In the genomic region with DNA sequence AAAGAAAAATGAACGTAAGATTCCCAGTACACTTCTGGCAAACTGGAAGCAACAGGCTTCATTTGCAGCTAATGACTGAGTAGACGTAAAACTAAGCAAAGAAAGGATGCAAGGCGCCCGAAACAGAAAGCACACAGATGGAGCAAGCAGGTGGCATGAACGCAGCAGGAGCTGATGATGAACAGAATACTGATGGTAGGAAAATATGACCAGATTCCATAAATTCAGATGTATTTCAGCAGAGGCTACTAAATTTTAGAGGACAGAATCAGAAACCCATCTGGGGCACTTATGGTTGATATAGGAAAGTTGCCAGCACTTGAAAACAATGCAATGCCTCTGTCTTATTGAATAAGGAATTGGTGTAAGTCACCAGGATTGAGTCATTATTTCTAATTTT, we compare ENCODE assay signal across 22 cellular contexts.
DNase-seq lines count a peak whose midpoint lies in the region; ATAC-seq and TF ChIP-seq lines count a peak whose summit lies in the region.
"Had no signal": no experiment of that assay in that cellular context is flagged by ENCODE, and none has a peak within 500 bp of the region (broad histone marks: within the 10 kb centered on the region; RNA-seq: fewer than 3 reads in every experiment).

No MANE protein-coding gene starts in this region.

- CTCF ChIA-PET in SK-N-SH (lab: Yijun Ruan, JAX) = interaction anchor here (1.4 kb wide), 1 partner anchor 12 kb away, joined by 4 read pairs; no protein-coding TSS in a partner anchor

- no peaks in the 10 kb centered on the region for H3K36me3 ChIP-seq in SK-N-SH (replicated peaks in 1 of 2; ENCODE audit: control insufficient read depth in 1 of 2, insufficient read depth in 2 of 2, low read length in 1 of 2)
- H3K36me3 ChIP-seq: SJSA1 had no signal

- H2AFZ ChIP-seq in SK-N-SH (ENCODE audit: low read depth) = no peak overlapping the region

- no peaks in the 10 kb centered on the region for H3K79me2 ChIP-seq in SK-N-SH (ENCODE audit: insufficient read depth)

- no peaks in the 10 kb centered on the region for H3K27me3 ChIP-seq in SK-N-SH (ENCODE audit: insufficient read depth)
- H3K27me3 ChIP-seq: SJSA1 had no signal

- no peak for ATAC-seq in SK-N-SH treated with all-trans-retinoic acid at 6 μM for 48 hours
- no peak for ATAC-seq in stimulated activated naive CD8-positive, alpha-beta T cell treated with anti-CD3 and anti-CD28 coated beads, Interleukin-15, amount 100 ng/mL, for 72 hours
- ATAC-seq: GM12878, HepG2, K562, Right ventricle myocardium inferior, T-helper 17 cell had no signal

- no peaks in the 10 kb centered on the region for H3K27me3 Mint-ChIP-seq in stimulated activated naive CD8-positive, alpha-beta T cell treated with anti-CD3 and anti-CD28 coated beads, Interleukin-15, amount 100 ng/mL, for 72 hours
- H3K27me3 Mint-ChIP-seq: T-helper 17 cell had no signal

- no peaks in the 10 kb centered on the region for H3K9me2 ChIP-seq in SK-N-SH

- no peaks in the 10 kb centered on the region for H3F3A ChIP-seq in SK-N-SH (replicated peaks; ENCODE audit: insufficient read depth)

- no peak for TF ChIP-seq EP300 in SK-N-SH (IDR thresholded peaks at IDR 0.05; ENCODE audit: borderline replicate concordance in 1 of 2, low read depth in 1 of 2, low read length in 1 of 2)

- H3K27ac Mint-ChIP-seq in stimulated activated naive CD8-positive, alpha-beta T cell treated with anti-CD3 and anti-CD28 coated beads, Interleukin-15, amount 100 ng/mL, for 72 hours = no peak overlapping the region
- H3K27ac Mint-ChIP-seq: T-helper 17 cell had no signal

- no peak overlapping the region for H3K9ac ChIP-seq in SK-N-SH

- no peak for TF ChIP-seq CTCF in SK-N-SH (IDR thresholded peaks at IDR 0.05)

- H3K9me3 ChIP-seq in SK-N-SH = no peaks in the 10 kb centered on the region

- no peak overlapping the region for H3K4me2 ChIP-seq in SK-N-SH

- POLR2A ChIA-PET in SK-N-SH (lab: Yijun Ruan, JAX) = no interaction called here

- H3K4me1 Mint-ChIP-seq in stimulated activated naive CD8-positive, alpha-beta T cell treated with anti-CD3 and anti-CD28 coated beads, Interleukin-15, amount 100 ng/mL, for 72 hours = no peaks in the 10 kb centered on the region
- H3K4me1 Mint-ChIP-seq: T-helper 17 cell had no signal

- peaks cover 0 to 6% of the 10 kb centered on the region in 2 donors for H3K9me3 Mint-ChIP-seq in stimulated activated naive CD8-positive, alpha-beta T cell treated with anti-CD3 and anti-CD28 coated beads, Interleukin-15, amount 100 ng/mL, for 72 hours

- no peak overlapping the region for H3K4me3 Mint-ChIP-seq in stimulated activated naive CD8-positive, alpha-beta T cell treated with anti-CD3 and anti-CD28 coated beads, Interleukin-15, amount 100 ng/mL, for 72 hours
- H3K4me3 Mint-ChIP-seq: T-helper 17 cell had no signal

- no peak overlapping the region for H3K4me3 ChIP-seq in SK-N-SH (ENCODE audit: low read depth in 2 of 2, low read length in 1 of 2)
- H3K4me3 ChIP-seq: GM12878, K562, SJSA1 had no signal

- DNase-seq in SK-N-SH = no peak
- peak; percentile 47 to 55 for DNase-seq in NCI-H1930 (lab: John Stamatoyannopoulos, UW)
- peak; percentile 34 for DNase-seq in NCI-H774 (lab: John Stamatoyannopoulos, UW)
- DNase-seq in retina = peak; percentile 4
- DNase-seq in NCI-H526 (lab: John Stamatoyannopoulos, UW) = no peak
- DNase-seq in cortex of kidney (lab: John Stamatoyannopoulos, UW) = no peak
- no peak for DNase-seq in stimulated activated naive CD8-positive, alpha-beta T cell treated with anti-CD3 and anti-CD28 coated beads, Interleukin-15, amount 100 ng/mL, for 72 hours
- DNase-seq: AML-193; DMS79; NCI-H1092; NCI-H2029; NCI-H345; NCI-H524 treated with DMSO at 0.1 percent for 48 hours; NK-92 treated with Interleukin-12 subunit alpha and Interleukin-12 subunit beta, amount 100 ng/mL, for 24 hours; T-helper 17 cell had no signal

- H3K27ac ChIP-seq in SK-N-SH (ENCODE audit: low read depth in 2 of 2, low read length in 1 of 2) = no peak overlapping the region
- H3K27ac ChIP-seq: C4-2B, SJSA1 had no signal

- WGBS in SK-N-SH (ENCODE audit: low lambda C conversion rate) = 60% methylated on average over 5 of the region's 5 CpGs

- no peaks in the 10 kb centered on the region for H4K20me1 ChIP-seq in SK-N-SH (ENCODE audit: insufficient read depth)

- TF ChIP-seq RAD21 in SK-N-SH (IDR thresholded peaks at IDR 0.05; ENCODE audit: low read length) = no peak

- H3K4me1 ChIP-seq in SK-N-SH (ENCODE audit: control insufficient read depth in 1 of 2, insufficient read depth in 2 of 2, low read depth in 1 of 2, low read length in 1 of 2) = no peaks in the 10 kb centered on the region; a peak in 1 of 4 replicates
- H3K4me1 ChIP-seq: SJSA1 had no signal

TF ChIP-seq in SK-N-SH treated with all-trans-retinoic acid at 6 μM for 48 hours, 23 proteins besides CTCF, POLR2A, EP300 and RAD21:
- TF ChIP-seq PPARA (CRISPR knock-in tag; IDR thresholded peaks at IDR 0.05; ENCODE audit: borderline replicate concordance) (no peak), ISL1 (CRISPR knock-in tag; IDR thresholded peaks at IDR 0.05) (peak; percentile 78)
TF ChIP-seq in SK-N-SH treated with all-trans-retinoic acid at 6 μM for 48 hours: peak in this region for 1.

TF ChIP-seq in SK-N-SH, 30 proteins besides CTCF, POLR2A, EP300 and RAD21:
- no peak for TF ChIP-seq TEAD4 (IDR thresholded peaks at IDR 0.05; ENCODE audit: borderline replicate concordance, insufficient read depth)
- no peak for TF ChIP-seq CHD2 (IDR thresholded peaks at IDR 0.05; ENCODE audit: low read length, partially characterized antibody)
- TF ChIP-seq FOSL2 (IDR thresholded peaks at IDR 0.05; ENCODE audit: borderline replicate concordance, low read depth) = no peak
- TF ChIP-seq, protein P1, sequence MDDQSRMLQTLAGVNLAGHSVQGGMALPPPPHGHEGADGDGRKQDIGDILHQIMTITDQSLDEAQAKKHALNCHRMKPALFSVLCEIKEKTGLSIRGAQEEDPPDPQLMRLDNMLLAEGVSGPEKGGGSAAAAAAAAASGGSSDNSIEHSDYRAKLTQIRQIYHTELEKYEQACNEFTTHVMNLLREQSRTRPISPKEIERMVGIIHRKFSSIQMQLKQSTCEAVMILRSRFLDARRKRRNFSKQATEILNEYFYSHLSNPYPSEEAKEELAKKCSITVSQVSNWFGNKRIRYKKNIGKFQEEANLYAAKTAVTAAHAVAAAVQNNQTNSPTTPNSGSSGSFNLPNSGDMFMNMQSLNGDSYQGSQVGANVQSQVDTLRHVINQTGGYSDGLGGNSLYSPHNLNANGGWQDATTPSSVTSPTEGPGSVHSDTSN (IDR thresholded peaks at IDR 0.05) = no peak
- TF ChIP-seq, protein P2, sequence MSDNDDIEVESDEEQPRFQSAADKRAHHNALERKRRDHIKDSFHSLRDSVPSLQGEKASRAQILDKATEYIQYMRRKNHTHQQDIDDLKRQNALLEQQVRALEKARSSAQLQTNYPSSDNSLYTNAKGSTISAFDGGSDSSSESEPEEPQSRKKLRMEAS (IDR thresholded peaks at IDR 0.05; ENCODE audit: low read depth) = no peak
- no peak for TF ChIP-seq FOXJ3 (CRISPR knock-in tag; IDR thresholded peaks at IDR 0.05)

Comparison
In these comparisons a context has a peak if more than half of its experiments do, and no peak if none do; other contexts are left out.
1. DNase-seq: peak in NCI-H1930 (2 of 2), NCI-H774 (single experiment) and retina (single experiment); none in SK-N-SH (single experiment), NCI-H526 (0 of 2), cortex of kidney (single experiment) and stimulated activated naive CD8-positive, alpha-beta T cell treated with anti-CD3 and anti-CD28 coated beads, Interleukin-15, amount 100 ng/mL, for 72 hours (0 of 2).